In genomic region chr18:22015156-22015555, GRCh38 we compare ENCODE assay signal across 19 cellular contexts.
"Had no signal": no experiment of that assay in that cellular context is flagged by ENCODE, and none has a peak within 500 bp of the region (broad histone marks: within the 10 kb centered on the region; RNA-seq: fewer than 3 reads in every experiment).

No MANE protein-coding gene starts in this region.

- H3K4me3 ChIP-seq: lung, upper lobe of right lung had no signal

- ATAC-seq: activated CD4-positive, alpha-beta T cell treated with anti-CD3 and anti-CD28 coated beads for 36 hours; left lobe of liver; upper lobe of right lung; WTC11 had no signal

- DNase-seq: activated CD4-positive, alpha-beta T cell treated with anti-CD3 and anti-CD28 coated beads for 36 hours; activated CD4-positive, alpha-beta T cell treated with anti-CD3 and anti-CD28 coated beads, Interleukin-2, amount 50 U/mL, for 48 hours; activated gamma-delta T cell; effector CD8-positive, alpha-beta T cell; foreskin fibroblast; glutamatergic neuron; hippocampal formation; islet precursor cell; nephron progenitor cell; nucleus accumbens; stimulated activated CD4-positive, alpha-beta T cell treated with anti-CD3 and anti-CD28 coated beads, Interleukin-12 subunit alpha, Interleukin-12 subunit beta, amount 100 ng/mL, for 4 hours; stimulated activated CD4-positive, alpha-beta T cell treated with anti-CD3 and anti-CD28 coated beads, Interleukin-1b, Interleukin-23, amount 100 ng/mL, for 48 hours; stimulated activated CD8-positive, alpha-beta memory T cell treated with anti-CD3 and anti-CD28 coated beads, Interleukin-4, amount 100 ng/mL, for 48 hours; stimulated activated naive CD4-positive, alpha-beta T cell; T-helper 2 cell; upper lobe of right lung had no signal
